Comparison of ENCODE assay signal across 32 cellular contexts in genomic region chr3:169515132-169515531, GRCh38.
"Had no signal": no experiment of that assay in that cellular context is flagged by ENCODE, and none has a peak within 500 bp of the region (broad histone marks: within the 10 kb centered on the region; RNA-seq: fewer than 3 reads in every experiment).

No MANE protein-coding gene starts in this region.

- H3K27ac ChIP-seq: adrenal gland, body of pancreas, esophagus muscularis mucosa, foreskin keratinocyte, gastrocnemius medialis, heart left ventricle, VCaP had no signal

- H3K4me1 ChIP-seq: adrenal gland, esophagus muscularis mucosa, foreskin keratinocyte, gastrocnemius medialis had no signal

- H3K36me3 ChIP-seq: adrenal gland, esophagus muscularis mucosa, gastrocnemius medialis, heart left ventricle had no signal

- H3K9me3 ChIP-seq: adrenal gland, body of pancreas, esophagus muscularis mucosa, gastrocnemius medialis had no signal

- FAIRE-seq: colon had no signal

- H3K27me3 ChIP-seq: adrenal gland, body of pancreas, esophagus muscularis mucosa, foreskin keratinocyte, gastrocnemius medialis, heart left ventricle had no signal

- DNase-seq: activated CD4-positive, alpha-beta T cell treated with anti-CD3 and anti-CD28 coated beads for 1 hour; activated CD4-positive, alpha-beta T cell treated with anti-CD3 and anti-CD28 coated beads for 4 hours; activated CD4-positive, alpha-beta T cell treated with anti-CD3 and anti-CD28 coated beads, Interleukin-2, amount 10 ng/mL, durations not matched to agents 7 days and 5 days; activated CD4-positive, alpha-beta T cell treated with anti-CD3 and anti-CD28 coated beads, Interleukin-2, amount 50 U/mL, for 48 hours; activated CD8-positive, alpha-beta memory T cell treated with anti-CD3 and anti-CD28 coated beads for 24 hours; activated CD8-positive, alpha-beta T cell treated with anti-CD3 and anti-CD28 coated beads for 36 hours; activated effector memory CD4-positive, alpha-beta T cell treated with anti-CD3 and anti-CD28 coated beads, Interleukin-2, amount 50 U/mL, for 16 hours; activated naive CD4-positive, alpha-beta T cell treated with anti-CD3 and anti-CD28 coated beads for 36 hours; activated naive CD8-positive, alpha-beta T cell treated with anti-CD3 and anti-CD28 coated beads for 36 hours; activated naive CD8-positive, alpha-beta T cell treated with anti-CD3 and anti-CD28 coated beads, Interleukin-2, amount 50 U/mL, for 24 hours; activated T-cell treated with anti-CD3 and anti-CD28 coated beads, Interleukin-2, amount 50 U/mL, for 1 hour; activated T-cell treated with anti-CD3 and anti-CD28 coated beads, Interleukin-2, amount 50 U/mL, for 48 hours; adrenal gland; amygdala; aorta; body of pancreas; caudate nucleus; cortex of kidney; dermis blood vessel endothelial cell; effector CD4-positive, alpha-beta T cell; effector memory CD8-positive, alpha-beta T cell; erythroblast; foreskin keratinocyte; gastrocnemius medialis; glutamatergic neuron; heart left ventricle; T-helper 1 cell; T-helper 17 cell; T1000 had no signal

- H3K4me3 ChIP-seq: adrenal gland, body of pancreas, esophagus muscularis mucosa, gastrocnemius medialis, heart left ventricle had no signal
